ENCODE assay signal across 8 cellular contexts in genomic region chr3:119498188-119498987, GRCh38. TPM values are rescaled to one million over a fixed set of nuclear protein-coding genes. Genes with fewer than 3 reads are reported as not detected.
DNase-seq lines count a peak whose midpoint lies in the region; ATAC-seq lines count a peak whose summit lies in the region.

Gene TIMMDC1 (plus strand): TSS chr3:119498547. CDS start chr3:119498734, 187 bp downstream.

- H3K27ac Mint-ChIP-seq in activated naive CD4-positive, alpha-beta T cell treated with anti-CD3 and anti-CD28 coated beads, Interleukin-2, amount 50 U/mL, for 72 hours = peak within 1 kb of the TSS; percentile 98

- H3K4me3 ChIP-seq in GM08714 (ENCODE audit: low read length) = peak within 1 kb of the TSS; percentile 90

- no peaks in the 10 kb centered on the region for H3K9me3 Mint-ChIP-seq in activated naive CD4-positive, alpha-beta T cell treated with anti-CD3 and anti-CD28 coated beads, Interleukin-2, amount 50 U/mL, for 72 hours

- H3K27ac ChIP-seq in temporal lobe (ENCODE audit: low read depth, low read length) = peak within 1 kb of the TSS; percentile 70

- DNase-seq in NCI-H1092 treated with DMSO at 0.1 percent for 48 hours (lab: John Stamatoyannopoulos, UW) (peak; percentile 96), SKM-1 (lab: John Stamatoyannopoulos, UW; ENCODE audit: unreplicated experiment) (peak; percentile 93), glomerular endothelial cell (ENCODE audit: extremely low read depth, low read depth, low spot score) (peak; percentile 68), occipital lobe (lab: John Stamatoyannopoulos, UW) (peak; percentile 97)
- DNase-seq in activated naive CD4-positive, alpha-beta T cell treated with anti-CD3 and anti-CD28 coated beads, Interleukin-2, amount 50 U/mL, for 72 hours (ENCODE audit: low spot score in 2 of 2) = peak; percentile 97 to 98

- peak; percentile 98 for ATAC-seq in HG02610 (IDR thresholded peaks at IDR 0.05; ENCODE audit: unreplicated experiment)
- ATAC-seq in activated naive CD4-positive, alpha-beta T cell treated with anti-CD3 and anti-CD28 coated beads, Interleukin-2, amount 50 U/mL, for 72 hours = peak; percentile 99

- peaks cover 9% of the 10 kb centered on the region in 2 donors for H3K36me3 Mint-ChIP-seq in activated naive CD4-positive, alpha-beta T cell treated with anti-CD3 and anti-CD28 coated beads, Interleukin-2, amount 50 U/mL, for 72 hours

RNA-seq across cellular contexts. Expression of gene TIMMDC1, which starts in this region (rescaled TPM):
- 10 to 100 TPM; 54.9 to 79.2 TPM for total RNA-seq in activated naive CD4-positive, alpha-beta T cell treated with anti-CD3 and anti-CD28 coated beads, Interleukin-2, amount 50 U/mL, for 72 hours
- total RNA-seq in glomerular endothelial cell = 36.3 and 50.1 TPM in 2 replicates
- total RNA-seq in occipital lobe = 31.2 TPM
- total RNA-seq in temporal lobe = 19.4 TPM

Comparison
In these comparisons a context has a peak if more than half of its experiments do, and no peak if none do; other contexts are left out.
1. Peak in every context shown above with its lines: DNase-seq, ATAC-seq, H3K4me3 ChIP-seq and H3K27ac ChIP-seq.